8 cellular contexts compared by ENCODE assay signal in the genomic region with DNA sequence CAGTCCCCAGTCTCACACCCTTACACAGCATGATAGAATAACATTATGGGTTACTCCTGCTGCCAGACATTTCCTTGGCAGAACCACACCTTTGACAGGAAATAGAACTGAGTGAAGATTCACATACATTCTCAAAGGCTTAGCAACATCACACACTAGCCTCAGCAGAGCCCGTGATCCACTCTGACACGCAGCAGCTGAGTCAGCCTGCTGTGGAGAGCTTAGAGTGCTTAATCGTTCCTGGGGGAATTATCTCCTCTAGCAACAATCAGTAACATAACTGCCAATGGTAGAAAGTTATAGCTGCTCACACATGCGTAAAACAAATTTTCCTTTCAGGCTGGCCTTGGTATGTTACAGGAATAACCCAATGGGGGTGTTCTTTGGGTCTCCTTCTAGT.
DNase-seq lines count a peak whose midpoint lies in the region; ATAC-seq, FAIRE-seq and TF ChIP-seq lines count a peak whose summit lies in the region.

No MANE protein-coding gene starts in this region.

- ATAC-seq in K562 (peak; percentile 93), GM19452 (IDR thresholded peaks at IDR 0.05; ENCODE audit: unreplicated experiment) (no peak)

- peak overlapping the region; percentile 6 for H3K27ac ChIP-seq in K562 (ENCODE audit: extremely low read depth, low read depth, low read length)
- peak overlapping the region; percentile 98 for H3K27ac ChIP-seq in mesenchymal stem cell (ENCODE audit: low read length, poor library complexity, severe bottlenecking)

- no peak for TF ChIP-seq POLR2A in K562 (conservative IDR thresholded peaks at IDR 0.05)

- H3K27me3 ChIP-seq in K562 (ENCODE audit: control insufficient read depth in 2 of 2, insufficient read depth in 2 of 2, low read length in 2 of 2) = no peaks in the 10 kb centered on the region
- H3K27me3 ChIP-seq in mesenchymal stem cell (ENCODE audit: control insufficient read depth in 1 of 2, insufficient read depth in 1 of 2, low read length in 2 of 2) = no peaks in the 10 kb centered on the region

- H3K4me3 ChIP-seq in K562 (no peak overlapping the region), mesenchymal stem cell (ENCODE audit: insufficient read depth in 1 of 2, low read depth in 1 of 2, low read length in 2 of 2) (no peak overlapping the region)

- POLR2A ChIA-PET in K562 (lab: Yijun Ruan, JAX) = interaction anchor here (0.5 to 1.3 kb wide), 5 partner anchors 17 to 259 kb away, joined by 3 read pairs; no protein-coding TSS in a partner anchor

- H4K8ac ChIP-seq in mesenchymal stem cell (ENCODE audit: low read length) = no peak overlapping the region

- H3K9me3 ChIP-seq in K562 (replicated peaks; ENCODE audit: control insufficient read depth, insufficient read depth, low read depth, low read length) = no peaks in the 10 kb centered on the region
- no peaks in the 10 kb centered on the region for H3K9me3 ChIP-seq in mesenchymal stem cell (ENCODE audit: control insufficient read depth, low read length)

- no peaks in the 10 kb centered on the region for H3K9me1 ChIP-seq in K562 (ENCODE audit: control insufficient read depth, insufficient read depth, low read length)

- H2BK5ac ChIP-seq in mesenchymal stem cell (ENCODE audit: low read depth, low read length, poor library complexity, severe bottlenecking) = peak overlapping the region; percentile 90

- no peak overlapping the region for H4K91ac ChIP-seq in mesenchymal stem cell (ENCODE audit: low read length)

- peaks cover 1% of the 10 kb centered on the region for H3K79me1 ChIP-seq in mesenchymal stem cell (replicated peaks; ENCODE audit: low read length, poor library complexity, severe bottlenecking)

- no peak for TF ChIP-seq CTCF in K562 (IDR thresholded peaks at IDR 0.05 in 2 of 3, conservative IDR thresholded peaks at IDR 0.05 in 1 of 3; ENCODE audit: insufficient read depth in 2 of 3, low read depth in 1 of 3, low read length in 3 of 3)

- no peak for TF ChIP-seq RAD21 in K562 (CRISPR knock-in tag; conservative IDR thresholded peaks at IDR 0.05 in 1 of 2, IDR thresholded peaks at IDR 0.05 in 1 of 2)

- TF ChIP-seq EP300 in K562 (IDR thresholded peaks at IDR 0.05; ENCODE audit: low read length) = no peak

- peak overlapping the region in 1 of 2 experiments; percentile 50 for H3K4ac ChIP-seq in mesenchymal stem cell (ENCODE audit: low read depth in 1 of 2, low read length in 2 of 2)

- peaks cover 0 to 18% of the 10 kb centered on the region in 2 experiments; a peak in 3 of 5 replicates for H3K4me1 ChIP-seq in K562 (replicated peaks in 1 of 2; ENCODE audit: control insufficient read depth in 2 of 2, insufficient read depth in 2 of 2, low read length in 2 of 2)
- H3K4me1 ChIP-seq in mesenchymal stem cell (ENCODE audit: control insufficient read depth, insufficient read depth, low read depth, low read length) = peaks cover 7% of the 10 kb centered on the region

- WGBS in K562 (ENCODE audit: insufficient coverage, low coverage, missing lambda C conversion rate) = 0% methylated on average over 4 of the region's 4 CpGs
- 3% methylated on average over 2 of the region's 4 CpGs for WGBS in mesenchymal stem cell

- no peak overlapping the region for H2AK5ac ChIP-seq in mesenchymal stem cell (ENCODE audit: low read length, severe bottlenecking)

- peak overlapping the region; percentile 75 for H2BK120ac ChIP-seq in mesenchymal stem cell (ENCODE audit: low read depth, low read length)

- DNase-seq in D341Med (ENCODE audit: low spot score) = peak; percentile 75
- DNase-seq in NCI-H1694 (lab: John Stamatoyannopoulos, UW) = peak; percentile 40
- DNase-seq in K562 (ENCODE audit: extremely low read depth in 1 of 4, low spot score in 3 of 4) = peak in 2 of 4 experiments; percentile 45 to 69
- DNase-seq in mesenchymal stem cell = peak; percentile 97
- DNase-seq in activated CD4-positive, CD25-positive, alpha-beta regulatory T cell (lab: John Stamatoyannopoulos, UW) = no peak
- DNase-seq in stimulated activated CD4-positive, alpha-beta T cell treated with anti-CD3 and anti-CD28 coated beads, Interleukin-4, amount 100 ng/mL, for 4 hours = no peak
- DNase-seq in stimulated activated naive CD4-positive, alpha-beta T cell treated with Interleukin-2 at 50 U/mL for 16 hours (lab: John Stamatoyannopoulos, UW) = no peak

- H3K79me2 ChIP-seq in K562 (ENCODE audit: control insufficient read depth, insufficient read depth, low read length) = no peaks in the 10 kb centered on the region

- H3K18ac ChIP-seq in mesenchymal stem cell (ENCODE audit: low read depth in 1 of 2, low read length in 2 of 2) = peak overlapping the region; percentile 76 to 83

- H3K14ac ChIP-seq in mesenchymal stem cell (ENCODE audit: low read length in 2 of 2) = no peak overlapping the region

- CTCF ChIA-PET in K562 (lab: Yijun Ruan, JAX; ENCODE audit: low intra/inter-chr PET ratio) = no interaction called here

- BruUV-seq in K562 (replicated peaks; lab: Mats Ljungman, UMichigan) = no TSS peak

- FAIRE-seq in K562 (lab: Jason Lieb, UNC) = peak; percentile 81

- in situ Hi-C loops in K562 (cut with MboI) = no loop called here

- H3K9ac ChIP-seq in K562 (ENCODE audit: insufficient read depth in 1 of 2, low read depth in 2 of 2, low read length in 2 of 2) (0 out of 4 replicates have a peak overlapping the region, but pooled peaks of 1 of the 2 experiments have one; percentile 8), mesenchymal stem cell (ENCODE audit: low read length) (peak overlapping the region; percentile 85)

- H2BK15ac ChIP-seq in mesenchymal stem cell (ENCODE audit: low read depth, poor library complexity, severe bottlenecking) = no peak overlapping the region

- H3K4me2 ChIP-seq in K562 (ENCODE audit: insufficient read depth, low read length) (peak overlapping the region; percentile 54), mesenchymal stem cell (ENCODE audit: low read length, poor library complexity, severe bottlenecking) (no peak overlapping the region)

- intact Hi-C loops in K562 (cut with micrococcal nuclease) = no loop called here

- H3K36me3 ChIP-seq in K562 (ENCODE audit: control insufficient read depth, insufficient read depth, low read length) (no peaks in the 10 kb centered on the region), mesenchymal stem cell (ENCODE audit: control insufficient read depth in 1 of 2, insufficient read depth in 2 of 2, low read depth in 1 of 2, low read length in 2 of 2) (no peaks in the 10 kb centered on the region)

- H3K23ac ChIP-seq in mesenchymal stem cell (ENCODE audit: low read length in 2 of 2) = no peak overlapping the region

- peak overlapping the region; percentile 92 for H2AFZ ChIP-seq in K562 (ENCODE audit: low read depth, low read length)
- H2AFZ ChIP-seq in mesenchymal stem cell (ENCODE audit: low read depth, low read length) = peak overlapping the region; percentile 42

- peak overlapping the region; percentile 59 to 88 for H2BK12ac ChIP-seq in mesenchymal stem cell (ENCODE audit: low read length in 2 of 2)

- no peaks in the 10 kb centered on the region for H4K20me1 ChIP-seq in K562 (replicated peaks; ENCODE audit: control insufficient read depth, insufficient read depth, low read length)

TF ChIP-seq in K562, 482 proteins besides CTCF, POLR2A, EP300 and RAD21 (continues in another document):
- TF ChIP-seq ZNF444 (CRISPR knock-in tag; IDR thresholded peaks at IDR 0.05) (no peak), BHLHE40 (IDR thresholded peaks at IDR 0.05; ENCODE audit: low read length) (peak; percentile 23; the same call in 1 of the 2 replicates), ZNF175 (CRISPR knock-in tag; IDR thresholded peaks at IDR 0.05; ENCODE audit: low read depth) (no peak), IRF2 (CRISPR knock-in tag; IDR thresholded peaks at IDR 0.05) (no peak), XRCC5 (IDR thresholded peaks at IDR 0.05; ENCODE audit: low read depth, low read length) (no peak), RCOR1 (IDR thresholded peaks at IDR 0.05; ENCODE audit: borderline replicate concordance in 1 of 2, low read depth in 2 of 2, low read length in 2 of 2) (no peak), TAF15 (IDR thresholded peaks at IDR 0.05; ENCODE audit: low read depth, low read length) (no peak), KLF10 (CRISPR knock-in tag; IDR thresholded peaks at IDR 0.05) (no peak)
- TF ChIP-seq, protein P1, sequence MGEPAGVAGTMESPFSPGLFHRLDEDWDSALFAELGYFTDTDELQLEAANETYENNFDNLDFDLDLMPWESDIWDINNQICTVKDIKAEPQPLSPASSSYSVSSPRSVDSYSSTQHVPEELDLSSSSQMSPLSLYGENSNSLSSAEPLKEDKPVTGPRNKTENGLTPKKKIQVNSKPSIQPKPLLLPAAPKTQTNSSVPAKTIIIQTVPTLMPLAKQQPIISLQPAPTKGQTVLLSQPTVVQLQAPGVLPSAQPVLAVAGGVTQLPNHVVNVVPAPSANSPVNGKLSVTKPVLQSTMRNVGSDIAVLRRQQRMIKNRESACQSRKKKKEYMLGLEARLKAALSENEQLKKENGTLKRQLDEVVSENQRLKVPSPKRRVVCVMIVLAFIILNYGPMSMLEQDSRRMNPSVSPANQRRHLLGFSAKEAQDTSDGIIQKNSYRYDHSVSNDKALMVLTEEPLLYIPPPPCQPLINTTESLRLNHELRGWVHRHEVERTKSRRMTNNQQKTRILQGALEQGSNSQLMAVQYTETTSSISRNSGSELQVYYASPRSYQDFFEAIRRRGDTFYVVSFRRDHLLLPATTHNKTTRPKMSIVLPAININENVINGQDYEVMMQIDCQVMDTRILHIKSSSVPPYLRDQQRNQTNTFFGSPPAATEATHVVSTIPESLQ (CRISPR knock-in tag; IDR thresholded peaks at IDR 0.05) = no peak
- TF ChIP-seq, protein P2, sequence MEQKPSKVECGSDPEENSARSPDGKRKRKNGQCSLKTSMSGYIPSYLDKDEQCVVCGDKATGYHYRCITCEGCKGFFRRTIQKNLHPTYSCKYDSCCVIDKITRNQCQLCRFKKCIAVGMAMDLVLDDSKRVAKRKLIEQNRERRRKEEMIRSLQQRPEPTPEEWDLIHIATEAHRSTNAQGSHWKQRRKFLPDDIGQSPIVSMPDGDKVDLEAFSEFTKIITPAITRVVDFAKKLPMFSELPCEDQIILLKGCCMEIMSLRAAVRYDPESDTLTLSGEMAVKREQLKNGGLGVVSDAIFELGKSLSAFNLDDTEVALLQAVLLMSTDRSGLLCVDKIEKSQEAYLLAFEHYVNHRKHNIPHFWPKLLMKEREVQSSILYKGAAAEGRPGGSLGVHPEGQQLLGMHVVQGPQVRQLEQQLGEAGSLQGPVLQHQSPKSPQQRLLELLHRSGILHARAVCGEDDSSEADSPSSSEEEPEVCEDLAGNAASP (IDR thresholded peaks at IDR 0.05) = no peak
- TF ChIP-seq, protein P3, sequence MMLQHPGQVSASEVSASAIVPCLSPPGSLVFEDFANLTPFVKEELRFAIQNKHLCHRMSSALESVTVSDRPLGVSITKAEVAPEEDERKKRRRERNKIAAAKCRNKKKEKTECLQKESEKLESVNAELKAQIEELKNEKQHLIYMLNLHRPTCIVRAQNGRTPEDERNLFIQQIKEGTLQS (IDR thresholded peaks at IDR 0.05) = peak; percentile 36; the same call in 1 of the 2 replicates
- TF ChIP-seq, protein P3 (CRISPR knock-in tag; conservative IDR thresholded peaks at IDR 0.05) = no peak

Comparison
In these comparisons a context has a peak if more than half of its experiments do, and no peak if none do; other contexts are left out.
1. DNase-seq: peak in D341Med (single experiment), NCI-H1694 (single experiment) and mesenchymal stem cell (single experiment); none in activated CD4-positive, CD25-positive, alpha-beta regulatory T cell (0 of 4), stimulated activated CD4-positive, alpha-beta T cell treated with anti-CD3 and anti-CD28 coated beads, Interleukin-4, amount 100 ng/mL, for 4 hours (0 of 2) and stimulated activated naive CD4-positive, alpha-beta T cell treated with Interleukin-2 at 50 U/mL for 16 hours (single experiment).